18 cellular contexts compared by ENCODE assay signal in genomic region chr14:94109915-94110250, GRCh38. TPM values are rescaled to one million over a fixed set of nuclear protein-coding genes. Genes with fewer than 3 reads are reported as not detected.
A peak's percentile ranks its signal among the peaks of the same experiment; 100 is the strongest.
DNase-seq lines count a peak whose midpoint lies in the region; TF ChIP-seq lines count a peak whose summit lies in the region.
"Had no signal": no experiment of that assay in that cellular context is flagged by ENCODE, and none has a peak within 500 bp of the region (broad histone marks: within the 10 kb centered on the region; RNA-seq: fewer than 3 reads in every experiment).

No MANE protein-coding gene starts in this region.

- H3K27ac ChIP-seq in esophagus (ENCODE audit: low read depth in 2 of 2, low read length in 1 of 2): peak overlapping the region; percentile 71 to 75

- H3K27me3 ChIP-seq in esophagus (ENCODE audit: control insufficient read depth in 1 of 2, insufficient read depth in 2 of 2, low read length in 2 of 2): no peaks in the 10 kb centered on the region

- H3K4me3 Mint-ChIP-seq in osteocyte (ENCODE audit: unreplicated experiment) (no peak overlapping the region), type B pancreatic cell (no peak overlapping the region)

- no peaks in the 10 kb centered on the region for H3K9me3 ChIP-seq in esophagus (ENCODE audit: control insufficient read depth in 2 of 2, insufficient read depth in 1 of 2, low read depth in 1 of 2, low read length in 1 of 2)

- H3K4me3 ChIP-seq in esophagus (ENCODE audit: low read depth in 1 of 2, low read length in 2 of 2): no peak overlapping the region

- H3K27ac Mint-ChIP-seq in osteocyte (ENCODE audit: unreplicated experiment) (no peak overlapping the region), type B pancreatic cell (no peak overlapping the region)
- H3K27ac Mint-ChIP-seq: activated T-helper 2 cell treated with anti-CD3 and anti-CD28 coated beads, Interferon-gamma antibody, Interleukin-2, Interleukin-4, amounts not matched to agents 10 μg/mL and 5 μg/mL and 100 μg/mL, durations not matched to agents 14 hours and 24 hours and 36 hours; progenitor cell of endocrine pancreas had no signal

- no peaks in the 10 kb centered on the region for H3K36me3 ChIP-seq in esophagus (ENCODE audit: control insufficient read depth in 2 of 2, insufficient read depth in 2 of 2, low read length in 1 of 2)

- DNase-seq in activated CD8-positive, alpha-beta memory T cell treated with anti-CD3 and anti-CD28 coated beads, Interleukin-2, amount 50 U/mL, for 48 hours: peak; percentile 28
- DNase-seq in activated CD8-positive, alpha-beta memory T cell treated with anti-CD3 and anti-CD28 coated beads, Interleukin-2, amount 50 U/mL, for 4 hours: no peak
- DNase-seq in osteocyte (ENCODE audit: extremely low spot score, unreplicated experiment): peak; percentile 49
- DNase-seq in type B pancreatic cell (ENCODE audit: extremely low spot score, unreplicated experiment): peak; percentile 22
- DNase-seq in NCI-H146 treated with DMSO at 0.1 percent for 48 hours (lab: John Stamatoyannopoulos, UW; ENCODE audit: unreplicated experiment): no peak
- no peak for DNase-seq in stimulated activated CD4-positive, alpha-beta T cell treated with anti-CD3 and anti-CD28 coated beads, Interleukin-4, amount 100 ng/mL, for 1 hour
- no peak for DNase-seq in NCI-H345 treated with DMSO at 0.1 percent for 48 hours (lab: John Stamatoyannopoulos, UW; ENCODE audit: unreplicated experiment)
- DNase-seq: activated CD4-positive, alpha-beta T cell treated with anti-CD3 and anti-CD28 coated beads, Interleukin-2, amount 50 U/mL, for 4 hours; aorta; CD4-positive, alpha-beta memory T cell; cortex of kidney; GOT3; kidney glomerular epithelial cell; NCI-H146; NCI-H446 treated with DMSO at 0.1 percent for 48 hours had no signal

- no peaks in the 10 kb centered on the region for H3K36me3 Mint-ChIP-seq in osteocyte (ENCODE audit: unreplicated experiment)
- H3K36me3 Mint-ChIP-seq in type B pancreatic cell: peaks cover 4% of the 10 kb centered on the region
- H3K36me3 Mint-ChIP-seq: CD4-positive, alpha-beta memory T cell had no signal

- H3K27me3 Mint-ChIP-seq in osteocyte (ENCODE audit: unreplicated experiment) (no peaks in the 10 kb centered on the region), type B pancreatic cell (no peaks in the 10 kb centered on the region)

- WGBS in esophagus, 2 donors: 92 to 98% methylated on average over 2 of the region's 2 CpGs

- TF ChIP-seq CTCF in osteocyte (IDR thresholded peaks at IDR 0.05): no peak
- TF ChIP-seq CTCF in type B pancreatic cell (conservative IDR thresholded peaks at IDR 0.05): no peak

- H3K4me1 ChIP-seq in esophagus (ENCODE audit: control insufficient read depth in 2 of 2, insufficient read depth in 2 of 2, low read length in 1 of 2): peaks cover 2 to 11% of the 10 kb centered on the region in 2 donors

- H3K4me1 Mint-ChIP-seq in osteocyte (ENCODE audit: unreplicated experiment): peaks cover 6% of the 10 kb centered on the region
- H3K4me1 Mint-ChIP-seq in type B pancreatic cell (ENCODE audit: unreplicated experiment): peaks cover 7% of the 10 kb centered on the region
- H3K4me1 Mint-ChIP-seq: CD4-positive, alpha-beta memory T cell had no signal

- H3K9me3 Mint-ChIP-seq in osteocyte (ENCODE audit: unreplicated experiment): no peaks in the 10 kb centered on the region
- H3K9me3 Mint-ChIP-seq in type B pancreatic cell: no peaks in the 10 kb centered on the region
- H3K9me3 Mint-ChIP-seq: activated T-helper 2 cell treated with anti-CD3 and anti-CD28 coated beads, Interferon-gamma antibody, Interleukin-2, Interleukin-4, amounts not matched to agents 10 μg/mL and 5 μg/mL and 100 μg/mL, durations not matched to agents 14 hours and 24 hours and 36 hours; CD4-positive, alpha-beta memory T cell had no signal

RNA-seq across cellular contexts. Expression of gene IFI27, which starts 0.7 kb away (rescaled TPM):
- polyA plus RNA-seq in esophagus: 100 to 1,000 TPM; 155 to 478 TPM
- 1.5 and 2.6 TPM in 2 replicates for total RNA-seq in osteocyte
- 12.6 and 15.5 TPM in 2 replicates for total RNA-seq in type B pancreatic cell (ENCODE audit: low replicate concordance)

RNA-seq across cellular contexts. Expression of gene IFI27L2, which starts 19.5 kb away (rescaled TPM):
- polyA plus RNA-seq in esophagus: 100 to 1,000 TPM in 1 of 2 donors, 10 to 100 TPM in 1; 51.4 to 112 TPM
- total RNA-seq in osteocyte (42.5 and 44.7 TPM in 2 replicates), type B pancreatic cell (ENCODE audit: low replicate concordance) (14.8 and 28.2 TPM in 2 replicates)

RNA-seq across cellular contexts. Expression of gene IFI27L1, which starts 28.8 kb away (rescaled TPM):
- polyA plus RNA-seq in esophagus: 10 to 100 TPM; 11.2 to 29.8 TPM
- 25.8 and 30.0 TPM in 2 replicates for total RNA-seq in osteocyte
- total RNA-seq in type B pancreatic cell (ENCODE audit: low replicate concordance): 15.6 and 36.8 TPM in 2 replicates

RNA-seq across cellular contexts. Expression of gene DDX24, which starts 28.9 kb away (rescaled TPM):
- polyA plus RNA-seq in esophagus: 10 to 100 TPM; 45.6 to 58.3 TPM
- total RNA-seq in osteocyte: 167 and 170 TPM in 2 replicates
- total RNA-seq in type B pancreatic cell (ENCODE audit: low replicate concordance): 127 and 156 TPM in 2 replicates

Comparison
In these comparisons a context has a peak if more than half of its experiments do, and no peak if none do; other contexts are left out.
1. DNase-seq: peak in activated CD8-positive, alpha-beta memory T cell treated with anti-CD3 and anti-CD28 coated beads, Interleukin-2, amount 50 U/mL, for 48 hours (single experiment), osteocyte (single experiment) and type B pancreatic cell (single experiment); none in activated CD8-positive, alpha-beta memory T cell treated with anti-CD3 and anti-CD28 coated beads, Interleukin-2, amount 50 U/mL, for 4 hours (single experiment), NCI-H146 treated with DMSO at 0.1 percent for 48 hours (single experiment), stimulated activated CD4-positive, alpha-beta T cell treated with anti-CD3 and anti-CD28 coated beads, Interleukin-4, amount 100 ng/mL, for 1 hour (single experiment) and NCI-H345 treated with DMSO at 0.1 percent for 48 hours (single experiment).